In genomic region chr19:3401004-3401768, GRCh38 we compare ENCODE assay signal across 15 cellular contexts. TPM values are rescaled to one million over a fixed set of nuclear protein-coding genes. Genes with fewer than 3 reads are reported as not detected.
DNase-seq lines count a peak whose midpoint lies in the region; ATAC-seq, FAIRE-seq and TF ChIP-seq lines count a peak whose summit lies in the region.
"Had no signal": no experiment of that assay in that cellular context is flagged by ENCODE, and none has a peak within 500 bp of the region (broad histone marks: within the 10 kb centered on the region; RNA-seq: fewer than 3 reads in every experiment).

No MANE protein-coding gene starts in this region.

- H3K4me3 ChIP-seq in heart left ventricle (no peak overlapping the region), kidney (ENCODE audit: low read length in 2 of 2) (no peak overlapping the region), prostate gland (no peak overlapping the region), transverse colon (no peak overlapping the region)
- H3K4me3 ChIP-seq: colonic mucosa, neural progenitor cell had no signal

- H3K36me3 ChIP-seq in heart left ventricle (peaks cover 0 to 8% (median 0%) of the 10 kb centered on the region in 9 donors), kidney (ENCODE audit: control insufficient read depth in 1 of 2, insufficient read depth in 2 of 2, low read length in 2 of 2) (peaks cover 0 to 7% of the 10 kb centered on the region in 2 donors), prostate gland (no peaks in the 10 kb centered on the region), transverse colon (no peaks in the 10 kb centered on the region)
- H3K36me3 ChIP-seq: colonic mucosa, neural progenitor cell had no signal

- 78 to 86% (median 84%) methylated on average over 16 to 18 of the region's 18 CpGs for WGBS in heart left ventricle, 4 donors
- WGBS in prostate gland, result 77% methylated on average over 18 of the region's 18 CpGs
- WGBS in transverse colon (ENCODE audit: low coverage in 1 of 2), 2 donors, result 78 to 100% methylated on average over 4 to 18 of the region's 18 CpGs

- TF ChIP-seq POLR2A in heart left ventricle (IDR thresholded peaks at IDR 0.05), result no peak
- no peak for TF ChIP-seq POLR2A in prostate gland (IDR thresholded peaks at IDR 0.05)
- TF ChIP-seq POLR2A in transverse colon (IDR thresholded peaks at IDR 0.05), result no peak

- FAIRE-seq in kidney (lab: Jason Lieb, UNC), result no peak
- FAIRE-seq: H54 had no signal

- in situ Hi-C loops in transverse colon (cut with MboI; ENCODE audit: low pct_ligation_motif_present in 1 of 4, low pct_unique_long_range_greater_than_20kb in 1 of 4, low sequenced_read_pairs in 3 of 4), result no loop called here

- ATAC-seq in heart left ventricle, result no peak
- ATAC-seq in left colon, result no peak
- ATAC-seq: PC-3 had no signal

- peak overlapping the region in 1 of 2 donors; percentile 19 for H3K9ac ChIP-seq in kidney (ENCODE audit: low read length in 2 of 2)
- H3K9ac ChIP-seq: neural progenitor cell, SK-N-SH had no signal

- intact Hi-C loops in heart left ventricle (cut with DNase I), result loop anchor here in 3 of 10 donors (5.0 kb wide), 2 partner anchors 34 to 39 kb away; partner anchors contain the start of gene NFIC (in 2 of the 3)
- intact Hi-C loops in cardiac septum (cut with DNase I), result no loop called here
- intact Hi-C loops in kidney (cut with DNase I), result no loop called here
- intact Hi-C loops in prostate gland (cut with DNase I), result no loop called here
- intact Hi-C loops in transverse colon (cut with DNase I; ENCODE audit: low total_unique reads), result no loop called here
- intact Hi-C loops in left colon (cut with DNase I, micrococcal nuclease), result no loop called here

- H3K27ac ChIP-seq in heart left ventricle, result peak overlapping the region; percentile 7 to 100 (median 96)
- peak overlapping the region; percentile 6 to 57 for H3K27ac ChIP-seq in kidney (ENCODE audit: low read depth in 2 of 2, low read length in 2 of 2)
- peak overlapping the region; percentile 99 to 100 for H3K27ac ChIP-seq in prostate gland
- H3K27ac ChIP-seq in transverse colon, result peak overlapping the region; percentile 96 to 100 (median 98)
- H3K27ac ChIP-seq: colonic mucosa, neural progenitor cell had no signal

- H3K27me3 ChIP-seq in heart left ventricle (no peaks in the 10 kb centered on the region), prostate gland (replicated peaks; ENCODE audit: insufficient read depth) (no peaks in the 10 kb centered on the region), transverse colon (no peaks in the 10 kb centered on the region)
- H3K27me3 ChIP-seq: colonic mucosa had no signal

- no peak for TF ChIP-seq EP300 in transverse colon (IDR thresholded peaks at IDR 0.05; ENCODE audit: low read depth)

- DNase-seq in heart left ventricle (no peak), cardiac septum (ENCODE audit: low spot score) (no peak), kidney (no peak), prostate gland (ENCODE audit: low spot score) (no peak), transverse colon (no peak), OCI-M1 (lab: John Stamatoyannopoulos, UW) (no peak), kidney glomerular epithelial cell (lab: John Stamatoyannopoulos, UW) (no peak), left colon (no peak)
- DNase-seq: activated naive CD4-positive, alpha-beta T cell; colonic mucosa; KBM-7; PC-3; SK-N-SH had no signal

- H3K9me3 ChIP-seq in heart left ventricle, result no peaks in the 10 kb centered on the region
- H3K9me3 ChIP-seq in kidney (ENCODE audit: control insufficient read depth in 1 of 2, low read length in 2 of 2), result no peaks in the 10 kb centered on the region
- no peaks in the 10 kb centered on the region for H3K9me3 ChIP-seq in prostate gland
- no peaks in the 10 kb centered on the region for H3K9me3 ChIP-seq in transverse colon
- H3K9me3 ChIP-seq: colonic mucosa, SK-N-SH had no signal

- TF ChIP-seq CTCF in heart left ventricle (IDR thresholded peaks at IDR 0.05), result no peak
- TF ChIP-seq CTCF in kidney (IDR thresholded peaks at IDR 0.05; ENCODE audit: borderline replicate concordance, extremely low read depth, insufficient read depth), result no peak
- TF ChIP-seq CTCF in prostate gland (IDR thresholded peaks at IDR 0.05), result no peak
- TF ChIP-seq CTCF in transverse colon (IDR thresholded peaks at IDR 0.05), result no peak

- H3K4me1 ChIP-seq in heart left ventricle, result peaks cover 8 to 90% (median 56%) of the 10 kb centered on the region in 12 donors
- peaks cover 16 to 40% of the 10 kb centered on the region in 2 donors for H3K4me1 ChIP-seq in kidney (ENCODE audit: control insufficient read depth in 1 of 2, insufficient read depth in 1 of 2, low read depth in 1 of 2, low read length in 2 of 2)
- H3K4me1 ChIP-seq in prostate gland (replicated peaks), result peaks cover 30% of the 10 kb centered on the region
- peaks cover 21 to 59% (median 45%) of the 10 kb centered on the region in 4 donors for H3K4me1 ChIP-seq in transverse colon
- H3K4me1 ChIP-seq: neural progenitor cell had no signal

RNA-seq across cellular contexts. Expression of gene NFIC, which starts 34.8 kb away (rescaled TPM):
- total RNA-seq in heart left ventricle (100 to 1,000 TPM; 107 to 267 (median 155) TPM), cardiac septum (178 TPM), kidney (173 TPM), prostate gland (100 to 1,000 TPM; 160 to 168 TPM), transverse colon (100 to 1,000 TPM in 1 of 4 donors, 10 to 100 TPM in 3; 39.9 to 145 (median 68.1) TPM), left colon (10 to 100 TPM; 52.4 to 57.8 TPM)
- polyA plus RNA-seq in heart left ventricle (100 to 1,000 TPM; 159 to 192 TPM), kidney (ENCODE audit: insufficient read depth, low read depth, low replicate concordance) (20.3 TPM)

Comparison
In these comparisons a context has a peak if more than half of its experiments do, and no peak if none do; other contexts are left out.
1. H3K27ac ChIP-seq: peak in every context shown above with its lines; median percentile 100 in prostate gland; 98 in transverse colon; 96 in heart left ventricle; 32 in kidney.